8 cellular contexts compared by ENCODE assay signal in genomic region chr11:125348704-125349635, GRCh38.
A peak's percentile ranks its signal among the peaks of the same experiment; 100 is the strongest.
DNase-seq lines count a peak whose midpoint lies in the region; ATAC-seq, FAIRE-seq and TF ChIP-seq lines count a peak whose summit lies in the region.

No MANE protein-coding gene starts in this region.

- no peak overlapping the region for H3K27ac Mint-ChIP-seq in activated CD8-positive, alpha-beta memory T cell treated with anti-CD3 and anti-CD28 coated beads, Interleukin-2, amount 10 ng/mL, durations not matched to agents 7 days and 5 days
- H3K27ac Mint-ChIP-seq in neural crest cell (ENCODE audit: unreplicated experiment) = peak overlapping the region; percentile 94

- no peak overlapping the region for H3K27ac ChIP-seq in AG04450 (ENCODE audit: low read depth, low read length)
- H3K27ac ChIP-seq in esophagus muscularis mucosa (replicated peaks in 1 of 4) = no peak overlapping the region
- H3K27ac ChIP-seq in upper lobe of right lung = peak overlapping the region; percentile 18

- peaks cover 27% of the 10 kb centered on the region for H3K27me3 Mint-ChIP-seq in activated CD8-positive, alpha-beta memory T cell treated with anti-CD3 and anti-CD28 coated beads, Interleukin-2, amount 10 ng/mL, durations not matched to agents 7 days and 5 days
- peaks cover 17% of the 10 kb centered on the region for H3K27me3 Mint-ChIP-seq in neural crest cell (ENCODE audit: low read depth)

- H3K4me1 ChIP-seq in esophagus muscularis mucosa = peaks cover 11 to 38% (median 34%) of the 10 kb centered on the region in 4 donors
- peaks cover 9% of the 10 kb centered on the region for H3K4me1 ChIP-seq in upper lobe of right lung

- no peak for TF ChIP-seq EP300 in esophagus muscularis mucosa (IDR thresholded peaks at IDR 0.05)

- CTCF ChIA-PET in AG04450 (lab: Charles Lee) = interaction anchor here (0.5 to 9.2 kb wide), 54 partner anchors 8 to 569 kb away, joined by 3 to 164 read pairs (median 4); partner anchors contain the start of genes FEZ1, PKNOX2 and SLC37A2
- CTCF ChIA-PET in activated CD8-positive, alpha-beta memory T cell treated with anti-CD3 and anti-CD28 coated beads, Interleukin-2, amount 10 ng/mL, durations not matched to agents 7 days and 5 days (lab: Charles Lee) = interaction anchor here (0.6 to 2.5 kb wide), 4 partner anchors 13 to 99 kb away, joined by 3 to 6 read pairs (median 4); no protein-coding TSS in a partner anchor

- H3K36me3 ChIP-seq in esophagus muscularis mucosa (peaks cover 0 to 4% (median 0%) of the 10 kb centered on the region in 4 donors), upper lobe of right lung (no peaks in the 10 kb centered on the region)

- H3K27me3 ChIP-seq in AG04450 (ENCODE audit: control insufficient read depth, insufficient read depth, low read length) (no peaks in the 10 kb centered on the region), esophagus muscularis mucosa (peaks cover 0 to 8% (median 0%) of the 10 kb centered on the region in 4 donors), upper lobe of right lung (no peaks in the 10 kb centered on the region)

- intact Hi-C loops in esophagus muscularis mucosa (cut with DNase I) = loop anchor here (5.0 kb wide), 1 partner anchor 387 kb away; no protein-coding TSS in a partner anchor
- intact Hi-C loops in upper lobe of right lung (cut with DNase I) = loop anchor here (10.0 kb wide), 1 partner anchor 84 kb away; no protein-coding TSS in a partner anchor

- peak; percentile 17 for FAIRE-seq in GM12892 (lab: Jason Lieb, UNC)

- POLR2A ChIA-PET in AG04450 (lab: Yijun Ruan, JAX) = no interaction called here

- no peaks in the 10 kb centered on the region for H3K36me3 Mint-ChIP-seq in activated CD8-positive, alpha-beta memory T cell treated with anti-CD3 and anti-CD28 coated beads, Interleukin-2, amount 10 ng/mL, durations not matched to agents 7 days and 5 days
- H3K36me3 Mint-ChIP-seq in neural crest cell (ENCODE audit: low read depth) = peaks cover 6% of the 10 kb centered on the region

- H3K4me3 Mint-ChIP-seq in activated CD8-positive, alpha-beta memory T cell treated with anti-CD3 and anti-CD28 coated beads, Interleukin-2, amount 10 ng/mL, durations not matched to agents 7 days and 5 days = no peak overlapping the region
- peak overlapping the region; percentile 54 for H3K4me3 Mint-ChIP-seq in neural crest cell

- DNase-seq in AG04450 (ENCODE audit: low read depth, low spot score) = no peak
- DNase-seq in GM12892 (ENCODE audit: insufficient read length) = peak; percentile 55
- DNase-seq in NB4 (ENCODE audit: low read depth) = peak; percentile 31
- peak; percentile 56 for DNase-seq in activated CD8-positive, alpha-beta memory T cell treated with anti-CD3 and anti-CD28 coated beads, Interleukin-2, amount 10 ng/mL, durations not matched to agents 7 days and 5 days
- no peak for DNase-seq in esophagus muscularis mucosa (ENCODE audit: extremely low spot score)
- peak; percentile 95 for DNase-seq in neural crest cell (ENCODE audit: low read depth, low spot score)
- peak; percentile 72 for DNase-seq in upper lobe of right lung
- DNase-seq in NCI-H1694 treated with DMSO at 0.1 percent for 48 hours (lab: John Stamatoyannopoulos, UW) = no peak

- no peaks in the 10 kb centered on the region for H3K9me3 ChIP-seq in AG04450 (ENCODE audit: control insufficient read depth, insufficient read depth, low read length)
- H3K9me3 ChIP-seq in esophagus muscularis mucosa = no peaks in the 10 kb centered on the region
- no peaks in the 10 kb centered on the region for H3K9me3 ChIP-seq in upper lobe of right lung

- H3K4me3 ChIP-seq in AG04450 (ENCODE audit: low read depth, low read length) (no peak overlapping the region), NB4 (ENCODE audit: low read depth, low read length) (no peak overlapping the region), esophagus muscularis mucosa (no peak overlapping the region), upper lobe of right lung (no peak overlapping the region)

- TF ChIP-seq CTCF in AG04450 (IDR thresholded peaks at IDR 0.05; ENCODE audit: low read depth, low read length) (peak; percentile 98), NB4 (IDR thresholded peaks at IDR 0.05; ENCODE audit: low read depth, low read length) (peak; percentile 96), esophagus muscularis mucosa (IDR thresholded peaks at IDR 0.05) (peak; percentile 80 to 99 (median 88)), neural crest cell (conservative IDR thresholded peaks at IDR 0.05) (peak; percentile 91), upper lobe of right lung (IDR thresholded peaks at IDR 0.05) (peak; percentile 92)

- H3K4me1 Mint-ChIP-seq in activated CD8-positive, alpha-beta memory T cell treated with anti-CD3 and anti-CD28 coated beads, Interleukin-2, amount 10 ng/mL, durations not matched to agents 7 days and 5 days = no peaks in the 10 kb centered on the region
- peaks cover 85% of the 10 kb centered on the region for H3K4me1 Mint-ChIP-seq in neural crest cell

- no peak for TF ChIP-seq POLR2A in GM12892 (IDR thresholded peaks at IDR 0.05; ENCODE audit: low read depth, low read length)
- no peak for TF ChIP-seq POLR2A in NB4 (IDR thresholded peaks at IDR 0.05; ENCODE audit: extremely low read depth, insufficient read length)
- TF ChIP-seq POLR2A in esophagus muscularis mucosa (IDR thresholded peaks at IDR 0.05; ENCODE audit: low read depth) = no peak

- peak; percentile 58 for ATAC-seq in activated CD8-positive, alpha-beta memory T cell treated with anti-CD3 and anti-CD28 coated beads, Interleukin-2, amount 10 ng/mL, durations not matched to agents 7 days and 5 days
- ATAC-seq in upper lobe of right lung = peak; percentile 62

- H3K9me3 Mint-ChIP-seq in activated CD8-positive, alpha-beta memory T cell treated with anti-CD3 and anti-CD28 coated beads, Interleukin-2, amount 10 ng/mL, durations not matched to agents 7 days and 5 days (ENCODE audit: low read depth) = no peaks in the 10 kb centered on the region
- H3K9me3 Mint-ChIP-seq in neural crest cell = no peaks in the 10 kb centered on the region

- 59% methylated on average over 20 of the region's 20 CpGs for WGBS in esophagus muscularis mucosa

Comparison
In these comparisons a context has a peak if more than half of its experiments do, and no peak if none do; other contexts are left out.
1. DNase-seq: peak in GM12892 (single experiment), NB4 (single experiment), activated CD8-positive, alpha-beta memory T cell treated with anti-CD3 and anti-CD28 coated beads, Interleukin-2, amount 10 ng/mL, durations not matched to agents 7 days and 5 days (single experiment), neural crest cell (single experiment) and upper lobe of right lung (single experiment); none in AG04450 (single experiment), esophagus muscularis mucosa (single experiment) and NCI-H1694 treated with DMSO at 0.1 percent for 48 hours (single experiment).
2. Peak in every context shown above with its lines, with median percentiles within 50 percentile points of each other: CTCF ChIP-seq.